In genomic region chr3:165254812-165255211, GRCh38 we compare ENCODE assay signal across 9 cellular contexts. TPM values are rescaled to one million over a fixed set of nuclear protein-coding genes. Genes with fewer than 3 reads are reported as not detected.
DNase-seq lines count a peak whose midpoint lies in the region; ATAC-seq and TF ChIP-seq lines count a peak whose summit lies in the region.
"Had no signal": no experiment of that assay in that cellular context is flagged by ENCODE, and none has a peak within 500 bp of the region (broad histone marks: within the 10 kb centered on the region; RNA-seq: fewer than 3 reads in every experiment).

No MANE protein-coding gene starts in this region.

- WGBS in liver = 12% methylated on average over 1 of the region's 1 CpG

- DNase-seq in G401 (ENCODE audit: low spot score) (peak; percentile 74), NCI-H1417 (lab: John Stamatoyannopoulos, UW) (peak in 2 of 3 experiments; percentile 43 to 82), WERI-Rb-1 (peak; percentile 13), posterior vena cava (ENCODE audit: low spot score) (no peak)

- in situ Hi-C loops in G401 (cut with HindIII; ENCODE audit: low sequenced_read_pairs) = no loop called here

- H3K9me3 ChIP-seq in WERI-Rb-1 (ENCODE audit: severe bottlenecking) (no peaks in the 10 kb centered on the region), liver (ENCODE audit: control insufficient read depth in 4 of 4, low read length in 3 of 4) (no peaks in the 10 kb centered on the region)

- ATAC-seq in GM19467 (IDR thresholded peaks at IDR 0.05; ENCODE audit: unreplicated experiment) = no peak
- ATAC-seq in HG03108 (IDR thresholded peaks at IDR 0.05; ENCODE audit: unreplicated experiment) = no peak
- no peak for ATAC-seq in GM21786 (IDR thresholded peaks at IDR 0.05; ENCODE audit: unreplicated experiment)

- no peak overlapping the region for H3K9ac ChIP-seq in liver (ENCODE audit: low read depth in 1 of 2, low read length in 2 of 2)

- peak; percentile 91 to 92 for TF ChIP-seq RAD21 in liver (IDR thresholded peaks at IDR 0.05)

- H3K36me3 ChIP-seq in WERI-Rb-1 (no peaks in the 10 kb centered on the region), liver (ENCODE audit: control insufficient read depth in 4 of 4, insufficient read depth in 3 of 4, low read depth in 1 of 4, low read length in 3 of 4) (no peaks in the 10 kb centered on the region)

- intact Hi-C loops in posterior vena cava (cut with DNase I) = no loop called here

- H3K4me1 ChIP-seq in liver (ENCODE audit: control insufficient read depth in 4 of 4, insufficient read depth in 4 of 4, low read length in 3 of 4) = peaks cover 0 to 5% (median 2%) of the 10 kb centered on the region in 4 donors

- H3K27ac ChIP-seq in WERI-Rb-1 = no peak overlapping the region
- no peak overlapping the region for H3K27ac ChIP-seq in liver (ENCODE audit: low read depth in 1 of 2, low read length in 2 of 2)

- no peaks in the 10 kb centered on the region for H3K27me3 ChIP-seq in WERI-Rb-1 (ENCODE audit: insufficient read depth, low read depth, severe bottlenecking)
- no peaks in the 10 kb centered on the region for H3K27me3 ChIP-seq in liver (ENCODE audit: control insufficient read depth in 4 of 4, insufficient read depth in 4 of 4, low read length in 3 of 4)

- peak; percentile 33; the same call in 1 of the 2 replicates for TF ChIP-seq CTCF in WERI-Rb-1 (IDR thresholded peaks at IDR 0.05; ENCODE audit: low read depth, low read length)
- peak; percentile 50 for TF ChIP-seq CTCF in liver (IDR thresholded peaks at IDR 0.05; ENCODE audit: low read depth, low read length, missing input control)

- no peak overlapping the region for H3K4me3 ChIP-seq in WERI-Rb-1 (ENCODE audit: low read depth, low read length)
- H3K4me3 ChIP-seq in liver (ENCODE audit: low read depth in 1 of 3, low read length in 3 of 3) = no peak overlapping the region

TF ChIP-seq in liver, 16 proteins besides CTCF, POLR2A, EP300 and RAD21:
- TF ChIP-seq JUND (IDR thresholded peaks at IDR 0.05) (peak in 1 of 2 donors; percentile 7), YY1 (IDR thresholded peaks at IDR 0.05) (peak; percentile 24), TAF1 (conservative IDR thresholded peaks at IDR 0.05) (no peak), HNF4A (conservative IDR thresholded peaks at IDR 0.05) (peak; percentile 6 to 27), SP1 (IDR thresholded peaks at IDR 0.05) (no peak), RXRA (IDR thresholded peaks at IDR 0.05) (peak in 1 of 2 donors; percentile 10)

RNA-seq across cellular contexts. Expression of gene SLITRK3, which starts 58.6 kb away (rescaled TPM):
- total RNA-seq in G401 (2014; rRNA removed; shearing (Covaris generic)) = not detected in 2 replicates
- total RNA-seq in liver (under 1 TPM; 0.05 to 0.92 TPM), posterior vena cava (1 to 10 TPM in 1 of 2 donors, under 1 TPM in 1; 0.29 to 1.2 TPM)
- polyA plus RNA-seq in liver = 1 to 10 TPM; 2.8 to 4.2 TPM
- total RNA-seq: T-helper 2 cell treated with Interferon-gamma antibody and Interleukin-4, amounts not matched to agents 100 ng/mL and 5 ng/mL, for 36 hours had no signal
